Comparison of ENCODE assay signal across 14 cellular contexts in genomic region chr4:10438924-10439323, GRCh38. TPM values are rescaled to one million over a fixed set of nuclear protein-coding genes. Genes with fewer than 3 reads are reported as not detected.
DNase-seq lines count a peak whose midpoint lies in the region; ATAC-seq and TF ChIP-seq lines count a peak whose summit lies in the region.
"Had no signal": no experiment of that assay in that cellular context is flagged by ENCODE, and none has a peak within 500 bp of the region (broad histone marks: within the 10 kb centered on the region; RNA-seq: fewer than 3 reads in every experiment).

No MANE protein-coding gene starts in this region.

- no peaks in the 10 kb centered on the region for H3K4me1 ChIP-seq in vagina

- TF ChIP-seq POLR2A in vagina (IDR thresholded peaks at IDR 0.05) = no peak

- H3K27ac ChIP-seq in vagina = no peak overlapping the region
- H3K27ac ChIP-seq: C4-2B had no signal

- no peaks in the 10 kb centered on the region for H3K36me3 ChIP-seq in vagina

- ATAC-seq in GM18499 (IDR thresholded peaks at IDR 0.05; ENCODE audit: insufficient read depth, unreplicated experiment) (peak; percentile 76), GM18861 (IDR thresholded peaks at IDR 0.05; ENCODE audit: unreplicated experiment) (peak; percentile 76), GM21723 (IDR thresholded peaks at IDR 0.05; ENCODE audit: unreplicated experiment) (peak; percentile 60), HG03442 (IDR thresholded peaks at IDR 0.05; ENCODE audit: unreplicated experiment) (peak; percentile 70), HG03097 (IDR thresholded peaks at IDR 0.05; ENCODE audit: low FRiP score, unreplicated experiment) (no peak)
- ATAC-seq: Right ventricle myocardium inferior had no signal

- no peak overlapping the region for H3K4me3 ChIP-seq in vagina

- H3K9me3 ChIP-seq in vagina = no peaks in the 10 kb centered on the region

- no peak for TF ChIP-seq CTCF in vagina (IDR thresholded peaks at IDR 0.05)

- no peaks in the 10 kb centered on the region for H3K27me3 ChIP-seq in vagina

- intact Hi-C loops in vagina (cut with DNase I) = no loop called here

- DNase-seq in activated naive CD4-positive, alpha-beta T cell (lab: John Stamatoyannopoulos, UW) = no peak
- DNase-seq in kidney tubule cell (ENCODE audit: low spot score) = no peak
- DNase-seq in vagina (ENCODE audit: extremely low spot score in 2 of 2) = no peak
- DNase-seq: Kasumi-1, NCI-H1694 treated with DMSO at 0.1 percent for 48 hours, NCI-H446, NCI-H526 treated with DMSO at 0.1 percent for 48 hours had no signal

RNA-seq across cellular contexts. Expression of gene ZNF518B, which starts 18.3 kb away (rescaled TPM):
- 38.3 TPM for total RNA-seq in vagina
